8 cellular contexts compared by ENCODE assay signal in genomic region chr1:32362474-32363313, GRCh38. TPM values are rescaled to one million over a fixed set of nuclear protein-coding genes. Genes with fewer than 3 reads are reported as not detected.
DNase-seq lines count a peak whose midpoint lies in the region; ATAC-seq and TF ChIP-seq lines count a peak whose summit lies in the region.

A gene with protein sequence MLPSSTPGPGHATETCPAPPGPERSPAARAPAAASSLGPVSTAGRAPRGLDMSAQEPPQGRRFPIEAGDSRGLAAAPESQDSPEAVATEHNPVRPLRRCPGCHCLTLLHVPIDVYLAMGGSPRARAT (minus strand): TSS chr1:32362485. CDS start chr1:32362091, 394 bp downstream.
Gene TSSK3 (plus strand): TSS chr1:32362539. CDS start chr1:32362702, 163 bp downstream.

- H3K27ac ChIP-seq in HUES64 (ENCODE audit: low read depth, low read length) (no peak within 1 kb of the TSS), mammary epithelial cell (ENCODE audit: insufficient read depth, low read depth, low read length) (no peak within 1 kb of the TSS), stomach (peak within 1 kb of the TSS; percentile 3 to 73 (median 21))

- no peaks in the 10 kb centered on the region for H3K9me3 ChIP-seq in HUES64 (ENCODE audit: insufficient read depth, low read depth, low read length)
- H3K9me3 ChIP-seq in mammary epithelial cell (replicated peaks; ENCODE audit: insufficient read depth, low read length) = no peaks in the 10 kb centered on the region
- no peaks in the 10 kb centered on the region for H3K9me3 ChIP-seq in stomach

- dilution Hi-C loops in mammary epithelial cell (cut with HindIII; ENCODE audit: low sequenced_read_pairs) = no loop called here

- intact Hi-C loops in mammary epithelial cell (cut with micrococcal nuclease) (no loop called here), stomach (cut with DNase I; ENCODE audit: low total_unique reads) (no loop called here)

- no peak within 1 kb of the TSS for H2AFZ ChIP-seq in mammary epithelial cell (ENCODE audit: low read depth, low read length)

- BruUV-seq in mammary epithelial cell (replicated peaks; lab: Mats Ljungman, UMichigan) = no TSS peak

- no peak for TF ChIP-seq POLR2A in stomach (IDR thresholded peaks at IDR 0.05)

- peaks cover 3% of the 10 kb centered on the region for H4K20me1 ChIP-seq in mammary epithelial cell (ENCODE audit: insufficient read depth, low read length)

- H3K9ac ChIP-seq in HUES64 (ENCODE audit: low read depth, low read length) (peak within 1 kb of the TSS; percentile 57), mammary epithelial cell (ENCODE audit: insufficient read depth, low read length) (no peak within 1 kb of the TSS)

- H3K27ac Mint-ChIP-seq in immature natural killer cell = peak within 1 kb of the TSS in 2 of 6 donors; percentile 7 to 11

- H3K4me3 Mint-ChIP-seq in immature natural killer cell = peak within 1 kb of the TSS; percentile 26 to 58 (median 36)

- no peak for ATAC-seq in HG03045 (IDR thresholded peaks at IDR 0.05; ENCODE audit: unreplicated experiment)

- TF ChIP-seq CTCF in mammary epithelial cell (conservative IDR thresholded peaks at IDR 0.05 in 1 of 2, IDR thresholded peaks at IDR 0.05 in 1 of 2; ENCODE audit: extremely low read depth in 1 of 2, insufficient read depth in 1 of 2, low read depth in 1 of 2, low read length in 2 of 2) (no peak), stomach (IDR thresholded peaks at IDR 0.05) (no peak)

- H3K36me3 ChIP-seq in HUES64 (ENCODE audit: insufficient read depth, low read length) (peaks cover 38% of the 10 kb centered on the region), mammary epithelial cell (ENCODE audit: insufficient read depth, low read length) (peaks cover 7% of the 10 kb centered on the region), stomach (peaks cover 26 to 48% (median 41%) of the 10 kb centered on the region in 4 donors)

- H3K27me3 ChIP-seq in HUES64 (ENCODE audit: insufficient read depth, low read length) (peaks cover 22% of the 10 kb centered on the region), mammary epithelial cell (ENCODE audit: insufficient read depth, low read length) (no peaks in the 10 kb centered on the region), stomach (no peaks in the 10 kb centered on the region)

- 63% methylated on average over 17 of the region's 17 CpGs for WGBS in HUES64
- WGBS in mammary epithelial cell (ENCODE audit: low coverage, missing lambda C conversion rate) = 96% methylated on average over 15 of the region's 17 CpGs
- WGBS in stomach, 5 donors = 68 to 74% (median 70%) methylated on average over 17 of the region's 17 CpGs

- peaks cover 23 to 26% of the 10 kb centered on the region in 2 donors for H3K4me1 Mint-ChIP-seq in immature natural killer cell

- no peak for DNase-seq in mammary epithelial cell
- no peak for DNase-seq in immature natural killer cell
- DNase-seq in stomach = no peak
- DNase-seq in NCI-H2196 (lab: John Stamatoyannopoulos, UW; ENCODE audit: unreplicated experiment) = no peak
- no peak for DNase-seq in OCI-M2 (lab: John Stamatoyannopoulos, UW; ENCODE audit: unreplicated experiment)
- DNase-seq in SKM-1 treated with dmso at 0.1 percent for 144 hours (lab: John Stamatoyannopoulos, UW; ENCODE audit: unreplicated experiment) = no peak

- H3K4me1 ChIP-seq in HUES64 (ENCODE audit: insufficient read depth, low read length) (0 out of 2 replicates have a peak, but pooled peaks cover 4% of the 10 kb centered on the region), mammary epithelial cell (ENCODE audit: insufficient read depth, low read length) (no peaks in the 10 kb centered on the region), stomach (peaks cover 14 to 26% (median 21%) of the 10 kb centered on the region in 4 donors)

- no peaks in the 10 kb centered on the region for H3K79me2 ChIP-seq in mammary epithelial cell (ENCODE audit: insufficient read depth, low read length)

- in situ Hi-C loops in mammary epithelial cell (cut with MboI; ENCODE audit: low sequenced_read_pairs in 2 of 2) = no loop called here

- H3K27me3 Mint-ChIP-seq in immature natural killer cell (ENCODE audit: low read depth in 3 of 3) = peaks cover 1 to 7% (median 5%) of the 10 kb centered on the region in 3 donors

- no peaks in the 10 kb centered on the region for H3K9me3 Mint-ChIP-seq in immature natural killer cell

- no peak for TF ChIP-seq EP300 in stomach (IDR thresholded peaks at IDR 0.05)

- H3K36me3 Mint-ChIP-seq in immature natural killer cell = peaks cover 8 to 28% (median 13%) of the 10 kb centered on the region in 3 donors

- H3K4me2 ChIP-seq in mammary epithelial cell (ENCODE audit: insufficient read depth, low read depth, low read length) = peak within 1 kb of the TSS; percentile 76

- CTCF ChIA-PET in mammary epithelial cell (lab: Charles Lee; ENCODE audit: low non-redundant PET) = no interaction called here

- H3K4me3 ChIP-seq in HUES64 (ENCODE audit: low read length) (peak within 1 kb of the TSS; percentile 52), mammary epithelial cell (replicated peaks in 1 of 3; ENCODE audit: insufficient read depth in 1 of 3, low read depth in 2 of 3, low read length in 3 of 3) (peak within 1 kb of the TSS in 1 of 3 experiments; percentile 18), stomach (peak within 1 kb of the TSS; percentile 40 to 58 (median 44))

RNA-seq across cellular contexts. Expression of the first gene that starts in this region (rescaled TPM):
- polyA plus RNA-seq in HUES64 (2013, experiment 1 of 2) = 2.5 TPM
- polyA plus RNA-seq in HUES64 (2013, experiment 2 of 2) = 1.9 TPM
- 1 to 10 TPM; 1.8 to 6.4 TPM for total RNA-seq in mammary epithelial cell
- 1.1 TPM for polyA plus RNA-seq in mammary epithelial cell
- polyA minus RNA-seq in mammary epithelial cell = not detected
- under 1 TPM in 2 of 3 donors, not detected in 1; 0.09 to 0.17 TPM for polyA plus RNA-seq in immature natural killer cell
- 10 to 100 TPM in 2 of 5 donors, 1 to 10 TPM in 3; 2.2 to 21.6 (median 8.8) TPM for total RNA-seq in stomach
- 10 to 100 TPM in 1 of 3 donors, 1 to 10 TPM in 2; 7.8 to 10.3 (median 8.7) TPM for polyA plus RNA-seq in stomach

RNA-seq across cellular contexts. Expression of gene TSSK3, which starts in this region (rescaled TPM):
- polyA plus RNA-seq in HUES64 (2013, experiment 1 of 2) = 0.20 TPM
- polyA plus RNA-seq in HUES64 (2013, experiment 2 of 2) = not detected
- total RNA-seq in mammary epithelial cell (1 to 10 TPM; 1.0 to 1.2 TPM), stomach (under 1 TPM in 1 of 5 donors, not detected in 4; 0.92 TPM)
- polyA plus RNA-seq in mammary epithelial cell (0.08 TPM), immature natural killer cell (1 to 10 TPM in 1 of 3 donors, not detected in 2; 2.7 TPM), stomach (under 1 TPM in 1 of 3 donors, not detected in 2; 0.43 TPM)
- not detected for polyA minus RNA-seq in mammary epithelial cell

Comparison
In these comparisons a context has a peak if more than half of its experiments do, and no peak if none do; other contexts are left out.
1. H3K27ac ChIP-seq: peak in stomach (5 of 5); none in HUES64 (single experiment) and mammary epithelial cell (single experiment).